Comparison of ENCODE assay signal across 1 cellular context in the genomic region with DNA sequence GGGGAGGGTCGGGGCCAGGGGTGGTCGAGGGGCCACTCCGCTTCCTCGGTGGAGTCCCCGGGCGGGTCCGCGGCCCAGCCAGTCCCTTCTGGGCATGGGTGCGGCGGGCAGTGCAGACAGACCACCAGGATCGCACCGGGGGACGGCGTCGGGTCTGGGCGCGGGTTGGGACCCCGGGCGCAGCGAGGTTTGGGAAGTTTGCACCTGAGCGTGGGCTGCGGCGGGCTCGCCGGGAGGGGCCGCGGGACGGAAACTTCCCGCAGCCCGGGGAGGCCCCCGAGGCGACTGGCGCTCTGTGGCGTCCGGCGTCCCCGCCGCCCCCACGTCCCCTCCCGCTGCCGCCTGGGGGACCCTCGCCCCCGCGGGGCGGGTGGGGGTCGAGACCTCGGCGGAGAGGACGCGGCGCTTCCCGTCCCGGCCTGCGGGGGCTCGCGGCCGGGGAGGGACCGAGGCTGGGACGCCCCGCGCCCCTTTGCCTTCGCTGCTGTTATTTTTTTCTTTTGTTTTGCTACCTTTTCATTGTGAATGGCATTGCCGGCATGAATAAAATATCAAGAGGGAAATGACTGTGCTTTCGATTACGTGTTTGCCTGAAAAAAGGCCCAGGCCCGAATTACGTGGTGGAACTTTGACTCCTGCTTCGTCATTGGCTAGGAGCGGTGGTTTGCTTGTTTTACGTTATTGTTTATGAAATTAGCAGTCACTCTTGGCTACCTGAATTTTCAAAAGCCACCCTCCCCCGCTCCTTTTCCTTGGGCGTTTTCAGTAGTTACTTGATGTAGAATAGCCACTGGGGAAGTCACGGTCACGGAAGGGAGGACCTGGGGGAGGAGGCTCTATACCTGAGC.
TF ChIP-seq lines count a peak whose summit lies in the region.

No MANE protein-coding gene starts in this region.

TF ChIP-seq in HepG2, 621 proteins besides CTCF, POLR2A, EP300 and RAD21 (continued from another document and continues in another):
- TF ChIP-seq, protein P1, sequence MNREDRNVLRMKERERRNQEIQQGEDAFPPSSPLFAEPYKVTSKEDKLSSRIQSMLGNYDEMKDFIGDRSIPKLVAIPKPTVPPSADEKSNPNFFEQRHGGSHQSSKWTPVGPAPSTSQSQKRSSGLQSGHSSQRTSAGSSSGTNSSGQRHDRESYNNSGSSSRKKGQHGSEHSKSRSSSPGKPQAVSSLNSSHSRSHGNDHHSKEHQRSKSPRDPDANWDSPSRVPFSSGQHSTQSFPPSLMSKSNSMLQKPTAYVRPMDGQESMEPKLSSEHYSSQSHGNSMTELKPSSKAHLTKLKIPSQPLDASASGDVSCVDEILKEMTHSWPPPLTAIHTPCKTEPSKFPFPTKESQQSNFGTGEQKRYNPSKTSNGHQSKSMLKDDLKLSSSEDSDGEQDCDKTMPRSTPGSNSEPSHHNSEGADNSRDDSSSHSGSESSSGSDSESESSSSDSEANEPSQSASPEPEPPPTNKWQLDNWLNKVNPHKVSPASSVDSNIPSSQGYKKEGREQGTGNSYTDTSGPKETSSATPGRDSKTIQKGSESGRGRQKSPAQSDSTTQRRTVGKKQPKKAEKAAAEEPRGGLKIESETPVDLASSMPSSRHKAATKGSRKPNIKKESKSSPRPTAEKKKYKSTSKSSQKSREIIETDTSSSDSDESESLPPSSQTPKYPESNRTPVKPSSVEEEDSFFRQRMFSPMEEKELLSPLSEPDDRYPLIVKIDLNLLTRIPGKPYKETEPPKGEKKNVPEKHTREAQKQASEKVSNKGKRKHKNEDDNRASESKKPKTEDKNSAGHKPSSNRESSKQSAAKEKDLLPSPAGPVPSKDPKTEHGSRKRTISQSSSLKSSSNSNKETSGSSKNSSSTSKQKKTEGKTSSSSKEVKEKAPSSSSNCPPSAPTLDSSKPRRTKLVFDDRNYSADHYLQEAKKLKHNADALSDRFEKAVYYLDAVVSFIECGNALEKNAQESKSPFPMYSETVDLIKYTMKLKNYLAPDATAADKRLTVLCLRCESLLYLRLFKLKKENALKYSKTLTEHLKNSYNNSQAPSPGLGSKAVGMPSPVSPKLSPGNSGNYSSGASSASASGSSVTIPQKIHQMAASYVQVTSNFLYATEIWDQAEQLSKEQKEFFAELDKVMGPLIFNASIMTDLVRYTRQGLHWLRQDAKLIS (CRISPR knock-in tag; IDR thresholded peaks at IDR 0.05) = no peak
- TF ChIP-seq ZMAT3 (CRISPR knock-in tag; conservative IDR thresholded peaks at IDR 0.05) = no peak; the same call in 1 of the 2 replicates
- 0 out of 2 replicates have a peak, but pooled peaks have one; percentile 71 for TF ChIP-seq ZNF703 (CRISPR knock-in tag; IDR thresholded peaks at IDR 0.05; ENCODE audit: borderline replicate concordance)
- no peak for TF ChIP-seq ZFP37 (CRISPR knock-in tag; IDR thresholded peaks at IDR 0.05; ENCODE audit: borderline replicate concordance)
- no peak for TF ChIP-seq HOXA9 (CRISPR knock-in tag; IDR thresholded peaks at IDR 0.05; ENCODE audit: borderline replicate concordance)
- no peak for TF ChIP-seq SAFB2 (CRISPR knock-in tag; IDR thresholded peaks at IDR 0.05; ENCODE audit: borderline replicate concordance, low read depth)
- TF ChIP-seq, protein P2, sequence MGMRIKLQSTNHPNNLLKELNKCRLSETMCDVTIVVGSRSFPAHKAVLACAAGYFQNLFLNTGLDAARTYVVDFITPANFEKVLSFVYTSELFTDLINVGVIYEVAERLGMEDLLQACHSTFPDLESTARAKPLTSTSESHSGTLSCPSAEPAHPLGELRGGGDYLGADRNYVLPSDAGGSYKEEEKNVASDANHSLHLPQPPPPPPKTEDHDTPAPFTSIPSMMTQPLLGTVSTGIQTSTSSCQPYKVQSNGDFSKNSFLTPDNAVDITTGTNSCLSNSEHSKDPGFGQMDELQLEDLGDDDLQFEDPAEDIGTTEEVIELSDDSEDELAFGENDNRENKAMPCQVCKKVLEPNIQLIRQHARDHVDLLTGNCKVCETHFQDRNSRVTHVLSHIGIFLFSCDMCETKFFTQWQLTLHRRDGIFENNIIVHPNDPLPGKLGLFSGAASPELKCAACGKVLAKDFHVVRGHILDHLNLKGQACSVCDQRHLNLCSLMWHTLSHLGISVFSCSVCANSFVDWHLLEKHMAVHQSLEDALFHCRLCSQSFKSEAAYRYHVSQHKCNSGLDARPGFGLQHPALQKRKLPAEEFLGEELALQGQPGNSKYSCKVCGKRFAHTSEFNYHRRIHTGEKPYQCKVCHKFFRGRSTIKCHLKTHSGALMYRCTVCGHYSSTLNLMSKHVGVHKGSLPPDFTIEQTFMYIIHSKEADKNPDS (CRISPR knock-in tag; IDR thresholded peaks at IDR 0.05) = no peak
- no peak for TF ChIP-seq SOX6 (IDR thresholded peaks at IDR 0.05)
- TF ChIP-seq SOX6 (CRISPR knock-in tag; IDR thresholded peaks at IDR 0.05) = no peak
- no peak for TF ChIP-seq TP53 (CRISPR knock-in tag; conservative IDR thresholded peaks at IDR 0.05)
- TF ChIP-seq SMAD9 (CRISPR knock-in tag; IDR thresholded peaks at IDR 0.05) = no peak
- no peak for TF ChIP-seq XRCC5 (optimal IDR thresholded peaks at IDR 0.05; ENCODE audit: low read length)
- TF ChIP-seq MEIS1 (CRISPR knock-in tag; IDR thresholded peaks at IDR 0.05; ENCODE audit: borderline replicate concordance) = 0 out of 2 replicates have a peak, but pooled peaks have one; percentile 60
- TF ChIP-seq, protein P3, sequence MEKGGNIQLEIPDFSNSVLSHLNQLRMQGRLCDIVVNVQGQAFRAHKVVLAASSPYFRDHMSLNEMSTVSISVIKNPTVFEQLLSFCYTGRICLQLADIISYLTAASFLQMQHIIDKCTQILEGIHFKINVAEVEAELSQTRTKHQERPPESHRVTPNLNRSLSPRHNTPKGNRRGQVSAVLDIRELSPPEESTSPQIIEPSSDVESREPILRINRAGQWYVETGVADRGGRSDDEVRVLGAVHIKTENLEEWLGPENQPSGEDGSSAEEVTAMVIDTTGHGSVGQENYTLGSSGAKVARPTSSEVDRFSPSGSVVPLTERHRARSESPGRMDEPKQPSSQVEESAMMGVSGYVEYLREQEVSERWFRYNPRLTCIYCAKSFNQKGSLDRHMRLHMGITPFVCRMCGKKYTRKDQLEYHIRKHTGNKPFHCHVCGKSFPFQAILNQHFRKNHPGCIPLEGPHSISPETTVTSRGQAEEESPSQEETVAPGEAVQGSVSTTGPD (CRISPR knock-in tag; IDR thresholded peaks at IDR 0.05) = no peak
- no peak for TF ChIP-seq PCBP1 (IDR thresholded peaks at IDR 0.05; ENCODE audit: borderline replicate concordance, low read depth, low read length)
- TF ChIP-seq ZSCAN22 (CRISPR knock-in tag; IDR thresholded peaks at IDR 0.05) = 0 out of 2 replicates have a peak, but pooled peaks have one; percentile 59
- TF ChIP-seq, protein P4, sequence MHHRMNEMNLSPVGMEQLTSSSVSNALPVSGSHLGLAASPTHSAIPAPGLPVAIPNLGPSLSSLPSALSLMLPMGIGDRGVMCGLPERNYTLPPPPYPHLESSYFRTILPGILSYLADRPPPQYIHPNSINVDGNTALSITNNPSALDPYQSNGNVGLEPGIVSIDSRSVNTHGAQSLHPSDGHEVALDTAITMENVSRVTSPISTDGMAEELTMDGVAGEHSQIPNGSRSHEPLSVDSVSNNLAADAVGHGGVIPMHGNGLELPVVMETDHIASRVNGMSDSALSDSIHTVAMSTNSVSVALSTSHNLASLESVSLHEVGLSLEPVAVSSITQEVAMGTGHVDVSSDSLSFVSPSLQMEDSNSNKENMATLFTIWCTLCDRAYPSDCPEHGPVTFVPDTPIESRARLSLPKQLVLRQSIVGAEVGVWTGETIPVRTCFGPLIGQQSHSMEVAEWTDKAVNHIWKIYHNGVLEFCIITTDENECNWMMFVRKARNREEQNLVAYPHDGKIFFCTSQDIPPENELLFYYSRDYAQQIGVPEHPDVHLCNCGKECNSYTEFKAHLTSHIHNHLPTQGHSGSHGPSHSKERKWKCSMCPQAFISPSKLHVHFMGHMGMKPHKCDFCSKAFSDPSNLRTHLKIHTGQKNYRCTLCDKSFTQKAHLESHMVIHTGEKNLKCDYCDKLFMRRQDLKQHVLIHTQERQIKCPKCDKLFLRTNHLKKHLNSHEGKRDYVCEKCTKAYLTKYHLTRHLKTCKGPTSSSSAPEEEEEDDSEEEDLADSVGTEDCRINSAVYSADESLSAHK (CRISPR knock-in tag; IDR thresholded peaks at IDR 0.05; ENCODE audit: borderline replicate concordance) = no peak
- TF ChIP-seq ZFP36L1 (CRISPR knock-in tag; IDR thresholded peaks at IDR 0.05) = no peak
- no peak; the same call in 1 of the 2 replicates for TF ChIP-seq TMF1 (CRISPR knock-in tag; IDR thresholded peaks at IDR 0.05; ENCODE audit: low read depth)
- TF ChIP-seq ZBTB1 (CRISPR knock-in tag; IDR thresholded peaks at IDR 0.05; ENCODE audit: borderline replicate concordance) = no peak
- no peak for TF ChIP-seq HMG20B (CRISPR knock-in tag; conservative IDR thresholded peaks at IDR 0.05)
- no peak for TF ChIP-seq ZNF713 (CRISPR knock-in tag; IDR thresholded peaks at IDR 0.05)
- TF ChIP-seq, protein P5, sequence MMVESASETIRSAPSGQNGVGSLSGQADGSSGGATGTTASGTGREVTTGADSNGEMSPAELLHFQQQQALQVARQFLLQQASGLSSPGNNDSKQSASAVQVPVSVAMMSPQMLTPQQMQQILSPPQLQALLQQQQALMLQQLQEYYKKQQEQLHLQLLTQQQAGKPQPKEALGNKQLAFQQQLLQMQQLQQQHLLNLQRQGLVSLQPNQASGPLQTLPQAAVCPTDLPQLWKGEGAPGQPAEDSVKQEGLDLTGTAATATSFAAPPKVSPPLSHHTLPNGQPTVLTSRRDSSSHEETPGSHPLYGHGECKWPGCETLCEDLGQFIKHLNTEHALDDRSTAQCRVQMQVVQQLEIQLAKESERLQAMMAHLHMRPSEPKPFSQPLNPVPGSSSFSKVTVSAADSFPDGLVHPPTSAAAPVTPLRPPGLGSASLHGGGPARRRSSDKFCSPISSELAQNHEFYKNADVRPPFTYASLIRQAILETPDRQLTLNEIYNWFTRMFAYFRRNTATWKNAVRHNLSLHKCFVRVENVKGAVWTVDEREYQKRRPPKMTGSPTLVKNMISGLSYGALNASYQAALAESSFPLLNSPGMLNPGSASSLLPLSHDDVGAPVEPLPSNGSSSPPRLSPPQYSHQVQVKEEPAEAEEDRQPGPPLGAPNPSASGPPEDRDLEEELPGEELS (CRISPR knock-in tag; IDR thresholded peaks at IDR 0.05) = no peak
- TF ChIP-seq SMAD1 (CRISPR knock-in tag; IDR thresholded peaks at IDR 0.05; ENCODE audit: borderline replicate concordance, low read depth) = no peak
- TF ChIP-seq ZNF256 (CRISPR knock-in tag; conservative IDR thresholded peaks at IDR 0.05) = 0 out of 2 replicates have a peak, but pooled peaks have one; percentile 33
- TF ChIP-seq PAX8 (CRISPR knock-in tag; IDR thresholded peaks at IDR 0.05; ENCODE audit: borderline replicate concordance) = 0 out of 2 replicates have a peak, but pooled peaks have one; percentile 57
- TF ChIP-seq, protein P6, sequence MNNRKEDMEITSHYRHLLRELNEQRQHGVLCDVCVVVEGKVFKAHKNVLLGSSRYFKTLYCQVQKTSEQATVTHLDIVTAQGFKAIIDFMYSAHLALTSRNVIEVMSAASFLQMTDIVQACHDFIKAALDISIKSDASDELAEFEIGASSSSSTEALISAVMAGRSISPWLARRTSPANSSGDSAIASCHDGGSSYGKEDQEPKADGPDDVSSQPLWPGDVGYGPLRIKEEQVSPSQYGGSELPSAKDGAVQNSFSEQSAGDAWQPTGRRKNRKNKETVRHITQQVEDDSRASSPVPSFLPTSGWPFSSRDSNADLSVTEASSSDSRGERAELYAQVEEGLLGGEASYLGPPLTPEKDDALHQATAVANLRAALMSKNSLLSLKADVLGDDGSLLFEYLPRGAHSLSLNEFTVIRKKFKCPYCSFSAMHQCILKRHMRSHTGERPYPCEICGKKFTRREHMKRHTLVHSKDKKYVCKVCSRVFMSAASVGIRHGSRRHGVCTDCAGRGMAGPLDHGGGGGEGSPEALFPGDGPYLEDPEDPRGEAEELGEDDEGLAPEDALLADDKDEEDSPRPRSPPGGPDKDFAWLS (CRISPR knock-in tag; IDR thresholded peaks at IDR 0.05; ENCODE audit: borderline replicate concordance) = no peak
- TF ChIP-seq ARHGAP35 (CRISPR knock-in tag; IDR thresholded peaks at IDR 0.05; ENCODE audit: borderline replicate concordance) = no peak
- TF ChIP-seq SRSF4 (IDR thresholded peaks at IDR 0.05; ENCODE audit: low read depth, low read length, poor library complexity, severe bottlenecking) = no peak
- no peak for TF ChIP-seq MBNL3 (CRISPR knock-in tag; conservative IDR thresholded peaks at IDR 0.05)
- TF ChIP-seq SMC3 (IDR thresholded peaks at IDR 0.05; ENCODE audit: low read length) = no peak
- peak; percentile 52; the same call in 1 of the 2 replicates for TF ChIP-seq MTA1 (CRISPR knock-in tag; IDR thresholded peaks at IDR 0.05; ENCODE audit: borderline replicate concordance)
- TF ChIP-seq ZNF7 (CRISPR knock-in tag; IDR thresholded peaks at IDR 0.05) = no peak
- TF ChIP-seq ZNF326 (CRISPR knock-in tag; IDR thresholded peaks at IDR 0.05; ENCODE audit: borderline replicate concordance) = no peak
- peak; percentile 87 for TF ChIP-seq ZFX (CRISPR knock-in tag; IDR thresholded peaks at IDR 0.05; ENCODE audit: low read depth)
- TF ChIP-seq, protein P7, sequence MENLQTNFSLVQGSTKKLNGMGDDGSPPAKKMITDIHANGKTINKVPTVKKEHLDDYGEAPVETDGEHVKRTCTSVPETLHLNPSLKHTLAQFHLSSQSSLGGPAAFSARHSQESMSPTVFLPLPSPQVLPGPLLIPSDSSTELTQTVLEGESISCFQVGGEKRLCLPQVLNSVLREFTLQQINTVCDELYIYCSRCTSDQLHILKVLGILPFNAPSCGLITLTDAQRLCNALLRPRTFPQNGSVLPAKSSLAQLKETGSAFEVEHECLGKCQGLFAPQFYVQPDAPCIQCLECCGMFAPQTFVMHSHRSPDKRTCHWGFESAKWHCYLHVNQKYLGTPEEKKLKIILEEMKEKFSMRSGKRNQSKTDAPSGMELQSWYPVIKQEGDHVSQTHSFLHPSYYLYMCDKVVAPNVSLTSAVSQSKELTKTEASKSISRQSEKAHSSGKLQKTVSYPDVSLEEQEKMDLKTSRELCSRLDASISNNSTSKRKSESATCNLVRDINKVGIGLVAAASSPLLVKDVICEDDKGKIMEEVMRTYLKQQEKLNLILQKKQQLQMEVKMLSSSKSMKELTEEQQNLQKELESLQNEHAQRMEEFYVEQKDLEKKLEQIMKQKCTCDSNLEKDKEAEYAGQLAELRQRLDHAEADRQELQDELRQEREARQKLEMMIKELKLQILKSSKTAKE (CRISPR knock-in tag; IDR thresholded peaks at IDR 0.05; ENCODE audit: borderline replicate concordance) = no peak
- peak; percentile 37; the same call in 1 of the 2 replicates for TF ChIP-seq HOXD1 (CRISPR knock-in tag; IDR thresholded peaks at IDR 0.05)
- TF ChIP-seq NFYC (CRISPR knock-in tag; IDR thresholded peaks at IDR 0.05) = peak; percentile 43; the same call in 1 of the 2 replicates
- no peak for TF ChIP-seq ZFP36L2 (CRISPR knock-in tag; IDR thresholded peaks at IDR 0.05)
- no peak for TF ChIP-seq JARID2 (CRISPR knock-in tag; IDR thresholded peaks at IDR 0.05; ENCODE audit: insufficient replicate concordance)
- TF ChIP-seq, protein P8, sequence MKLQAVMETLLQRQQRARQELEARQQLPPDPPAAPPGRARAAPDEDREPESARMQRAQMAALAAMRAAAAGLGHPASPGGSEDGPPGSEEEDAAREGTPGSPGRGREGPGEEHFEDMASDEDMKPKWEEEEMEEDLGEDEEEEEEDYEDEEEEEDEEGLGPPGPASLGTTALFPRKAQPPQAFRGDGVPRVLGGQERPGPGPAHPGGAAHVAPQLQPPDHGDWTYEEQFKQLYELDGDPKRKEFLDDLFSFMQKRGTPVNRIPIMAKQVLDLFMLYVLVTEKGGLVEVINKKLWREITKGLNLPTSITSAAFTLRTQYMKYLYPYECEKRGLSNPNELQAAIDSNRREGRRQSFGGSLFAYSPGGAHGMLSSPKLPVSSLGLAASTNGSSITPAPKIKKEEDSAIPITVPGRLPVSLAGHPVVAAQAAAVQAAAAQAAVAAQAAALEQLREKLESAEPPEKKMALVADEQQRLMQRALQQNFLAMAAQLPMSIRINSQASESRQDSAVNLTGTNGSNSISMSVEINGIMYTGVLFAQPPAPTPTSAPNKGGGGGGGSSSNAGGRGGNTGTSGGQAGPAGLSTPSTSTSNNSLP (IDR thresholded peaks at IDR 0.05; ENCODE audit: low read depth, low read length) = peak; percentile 31; the same call in 1 of the 2 replicates
